ENCODE assay signal across 8 cellular contexts in genomic region chr17:18187226-18187625, GRCh38. TPM values are rescaled to one million over a fixed set of nuclear protein-coding genes. Genes with fewer than 3 reads are reported as not detected.
A peak's percentile ranks its signal among the peaks of the same experiment; 100 is the strongest.
DNase-seq lines count a peak whose midpoint lies in the region; ATAC-seq and TF ChIP-seq lines count a peak whose summit lies in the region.

No MANE protein-coding gene starts in this region.

- H3K27ac ChIP-seq in SU-DHL-6 (ENCODE audit: low read depth, low read length), result no peak overlapping the region
- peak overlapping the region; percentile 97 to 99 (median 98) for H3K27ac ChIP-seq in sigmoid colon

- H3K27me3 ChIP-seq in SU-DHL-6 (ENCODE audit: low read length), result no peaks in the 10 kb centered on the region
- no peaks in the 10 kb centered on the region for H3K27me3 ChIP-seq in sigmoid colon

- peaks cover 27% of the 10 kb centered on the region for H4K20me1 ChIP-seq in SU-DHL-6 (ENCODE audit: low read depth, low read length)

- peaks cover 78% of the 10 kb centered on the region for H3K79me2 ChIP-seq in SU-DHL-6 (ENCODE audit: insufficient read depth, low read length)

- peak overlapping the region; percentile 88 for H3K9ac ChIP-seq in SU-DHL-6 (ENCODE audit: low read length)

- no peak for TF ChIP-seq EP300 in sigmoid colon (IDR thresholded peaks at IDR 0.05)

- no peaks in the 10 kb centered on the region for H3K9me2 ChIP-seq in SU-DHL-6 (replicated peaks; ENCODE audit: insufficient read depth, low read length)

- H3K36me3 ChIP-seq in SU-DHL-6 (ENCODE audit: low read length), result 0 out of 2 replicates have a peak, but pooled peaks cover 3% of the 10 kb centered on the region
- peaks cover 0 to 5% (median 0%) of the 10 kb centered on the region in 4 donors for H3K36me3 ChIP-seq in sigmoid colon

- ATAC-seq in GM21381 (IDR thresholded peaks at IDR 0.05; ENCODE audit: unreplicated experiment) (no peak), HG03571 (IDR thresholded peaks at IDR 0.05; ENCODE audit: unreplicated experiment) (no peak)

- H3K9me3 ChIP-seq in SU-DHL-6 (ENCODE audit: insufficient read depth, low read length) (no peaks in the 10 kb centered on the region), sigmoid colon (no peaks in the 10 kb centered on the region)

- peak overlapping the region; percentile 74 for H3K4me3 ChIP-seq in GM12864 (ENCODE audit: low read depth, low read length)
- H3K4me3 ChIP-seq in SU-DHL-6 (ENCODE audit: insufficient read depth, low read length, poor library complexity, severe bottlenecking), result peak overlapping the region; percentile 90
- H3K4me3 ChIP-seq in sigmoid colon, result peak overlapping the region; percentile 87 to 94 (median 92)

- H3K4me1 ChIP-seq in sigmoid colon, result peaks cover 0 to 82% (median 77%) of the 10 kb centered on the region in 4 donors

- WGBS in sigmoid colon, 2 donors, result 7 to 42% methylated on average over 2 of the region's 2 CpGs

- H3F3A ChIP-seq in SU-DHL-6 (ENCODE audit: insufficient read depth), result no peaks in the 10 kb centered on the region

- H3K4me2 ChIP-seq in SU-DHL-6 (ENCODE audit: low read depth, low read length, poor library complexity, severe bottlenecking), result peak overlapping the region; percentile 79

- DNase-seq in GM12864 (ENCODE audit: low read depth) (no peak), fibroblast of peridontal ligament (ENCODE audit: extremely low read depth) (peak; percentile 11), sigmoid colon (no peak), activated gamma-delta T cell treated with Interleukin-2 at 50 U/mL for 16 hours (no peak), LoVo (ENCODE audit: low spot score) (no peak)

- intact Hi-C loops in sigmoid colon (cut with DNase I), result loop anchor here (2.0 to 10.0 kb wide), 3 partner anchors 35 to 502 kb away; partner anchors contain the start of gene RAI1

- no peak for TF ChIP-seq POLR2A in sigmoid colon (IDR thresholded peaks at IDR 0.05)

- TF ChIP-seq CTCF in GM12864 (IDR thresholded peaks at IDR 0.05; ENCODE audit: low read depth, low read length, missing control alignments), result no peak
- no peak for TF ChIP-seq CTCF in SU-DHL-6 (IDR thresholded peaks at IDR 0.05; ENCODE audit: insufficient read depth, low read length, poor library complexity, severe bottlenecking)
- TF ChIP-seq CTCF in sigmoid colon (IDR thresholded peaks at IDR 0.05), result no peak

- H2AFZ ChIP-seq in SU-DHL-6 (ENCODE audit: low read depth, low read length, severe bottlenecking), result no peak overlapping the region

RNA-seq across cellular contexts. Expression of gene ALKBH5, which starts 3.6 kb away (rescaled TPM):
- total RNA-seq in sigmoid colon, result 100 to 1,000 TPM; 100 to 109 (median 104) TPM
- polyA plus RNA-seq in sigmoid colon, result 10 to 100 TPM; 36.6 to 46.7 (median 40.0) TPM

RNA-seq across cellular contexts. Expression of gene LLGL1, which starts 38.2 kb away (rescaled TPM):
- total RNA-seq in sigmoid colon, result 10 to 100 TPM; 16.8 to 25.2 (median 17.2) TPM
- 10 to 100 TPM in 1 of 3 donors, 1 to 10 TPM in 2; 2.8 to 11.2 (median 4.2) TPM for polyA plus RNA-seq in sigmoid colon
